In the genomic region with DNA sequence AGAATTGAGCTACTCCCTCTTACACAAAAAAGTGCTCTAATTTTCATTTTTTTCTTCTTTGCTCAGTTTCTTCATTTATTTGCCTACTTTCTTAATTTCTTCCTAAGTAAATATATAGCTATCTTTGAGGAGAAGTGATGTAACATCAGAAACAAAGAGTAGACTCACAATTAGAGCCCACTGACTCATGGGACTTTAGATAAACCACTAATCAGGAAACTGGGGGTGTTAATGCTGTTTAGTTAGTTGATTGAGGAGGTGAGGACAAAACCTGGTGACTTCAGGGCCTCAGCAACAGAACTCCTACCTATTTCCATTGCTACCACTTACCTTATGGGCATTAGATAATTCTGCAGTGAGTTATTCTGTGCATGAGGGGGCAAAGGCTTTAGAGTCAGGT, we compare ENCODE assay signal across 19 cellular contexts.
"Had no signal": no experiment of that assay in that cellular context is flagged by ENCODE, and none has a peak within 500 bp of the region (broad histone marks: within the 10 kb centered on the region; RNA-seq: fewer than 3 reads in every experiment).

No MANE protein-coding gene starts in this region.

- H3K4me3 Mint-ChIP-seq: activated naive CD4-positive, alpha-beta T cell treated with anti-CD3 and anti-CD28 coated beads for 36 hours; activated T-cell treated with anti-CD3 and anti-CD28 coated beads, Interleukin-2, amount 50 U/mL, for 24 hours; naive thymus-derived CD4-positive, alpha-beta T cell; neural crest cell; stimulated activated naive CD8-positive, alpha-beta T cell treated with anti-CD3 and anti-CD28 coated beads, Interleukin-15, Interleukin-2, amounts not matched to agents 100 ng/mL and 50 ng/mL, for 24 hours had no signal

- H3K9me3 ChIP-seq: left lung, tibial artery had no signal

- H3K4me3 ChIP-seq: cardiac muscle cell, left lung, lung, tibial artery had no signal

- H3K27ac Mint-ChIP-seq: activated naive CD4-positive, alpha-beta T cell treated with anti-CD3 and anti-CD28 coated beads for 36 hours; activated T-cell treated with anti-CD3 and anti-CD28 coated beads, Interleukin-2, amount 50 U/mL, for 24 hours; naive thymus-derived CD4-positive, alpha-beta T cell; stimulated activated naive CD8-positive, alpha-beta T cell treated with anti-CD3 and anti-CD28 coated beads, Interleukin-15, Interleukin-2, amounts not matched to agents 100 ng/mL and 50 ng/mL, for 24 hours had no signal

- DNase-seq: activated naive CD4-positive, alpha-beta T cell treated with anti-CD3 and anti-CD28 coated beads for 36 hours; activated T-cell treated with anti-CD3 and anti-CD28 coated beads, Interleukin-2, amount 50 U/mL, for 24 hours; amygdala; effector CD4-positive, alpha-beta T cell; foreskin melanocyte; hippocampal formation; kidney glomerular epithelial cell; left lung; naive thymus-derived CD4-positive, alpha-beta T cell; occipital lobe; retina; stimulated activated CD4-positive, alpha-beta T cell treated with anti-CD3 and anti-CD28 coated beads, Interleukin-4, amount 100 ng/mL, for 24 hours; tibial artery; WERI-Rb-1 had no signal

- H3K27me3 Mint-ChIP-seq: activated T-cell treated with anti-CD3 and anti-CD28 coated beads, Interleukin-2, amount 50 U/mL, for 24 hours; naive thymus-derived CD4-positive, alpha-beta T cell; stimulated activated naive CD8-positive, alpha-beta T cell treated with anti-CD3 and anti-CD28 coated beads, Interleukin-15, Interleukin-2, amounts not matched to agents 100 ng/mL and 50 ng/mL, for 24 hours had no signal

- H3K9me3 Mint-ChIP-seq: activated naive CD4-positive, alpha-beta T cell treated with anti-CD3 and anti-CD28 coated beads for 36 hours; activated T-cell treated with anti-CD3 and anti-CD28 coated beads, Interleukin-2, amount 50 U/mL, for 24 hours; naive thymus-derived CD4-positive, alpha-beta T cell; neural crest cell; stimulated activated naive CD8-positive, alpha-beta T cell treated with anti-CD3 and anti-CD28 coated beads, Interleukin-15, Interleukin-2, amounts not matched to agents 100 ng/mL and 50 ng/mL, for 24 hours had no signal

- H3K27me3 ChIP-seq: cardiac muscle cell, left lung, tibial artery had no signal

- ATAC-seq: esophagus mucosa; left lung; naive thymus-derived CD4-positive, alpha-beta T cell had no signal

- H3K36me3 ChIP-seq: cardiac muscle cell, left lung, tibial artery, WERI-Rb-1 had no signal

- H3K4me1 ChIP-seq: left lung had no signal

- H3K27ac ChIP-seq: cardiac muscle cell, left lung, tibial artery, WERI-Rb-1 had no signal
